ENCODE assay signal across 12 cellular contexts in the genomic region with DNA sequence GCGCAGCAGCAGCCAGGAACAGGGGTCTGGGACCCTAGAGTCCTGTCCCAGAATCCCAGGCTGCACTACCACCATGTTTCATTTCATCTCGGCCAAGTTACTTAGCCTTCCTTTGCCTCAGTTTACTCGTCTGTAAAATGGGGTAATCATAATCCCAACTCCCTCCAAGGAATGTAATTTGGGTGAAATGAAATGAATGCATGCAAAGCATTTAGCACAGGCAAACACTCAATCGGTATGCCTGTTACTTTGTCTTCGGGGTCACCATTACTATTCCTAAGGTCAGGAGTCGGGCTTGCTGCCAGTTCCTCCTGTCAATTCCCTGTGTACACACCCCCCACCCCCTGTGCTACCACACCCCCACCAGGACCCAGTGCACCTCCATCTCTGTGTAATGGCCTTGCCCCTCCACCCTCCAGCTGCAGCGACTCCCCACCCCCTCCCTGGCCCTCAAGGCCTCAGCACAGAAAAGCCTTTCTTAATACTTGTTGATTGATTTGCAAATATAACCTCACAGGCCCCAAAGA. TPM values are rescaled to one million over a fixed set of nuclear protein-coding genes. Genes with fewer than 3 reads are reported as not detected.
DNase-seq lines count a peak whose midpoint lies in the region; ATAC-seq and TF ChIP-seq lines count a peak whose summit lies in the region.
"Had no signal": no experiment of that assay in that cellular context is flagged by ENCODE, and none has a peak within 500 bp of the region (broad histone marks: within the 10 kb centered on the region; RNA-seq: fewer than 3 reads in every experiment).

No MANE protein-coding gene starts in this region.

- H3K27ac ChIP-seq in OCI-LY3 (ENCODE audit: low read length) (no peak overlapping the region), osteoblast (ENCODE audit: low read depth, low read length) (peak overlapping the region; percentile 87), neuronal stem cell (replicated peaks; ENCODE audit: low read length) (no peak overlapping the region)
- H3K27ac ChIP-seq: cardiac muscle cell had no signal

- H3K4me1 ChIP-seq in OCI-LY3 (ENCODE audit: low read length) (peaks cover 28% of the 10 kb centered on the region), osteoblast (ENCODE audit: insufficient read depth, low read length) (peaks cover 59% of the 10 kb centered on the region), neuronal stem cell (ENCODE audit: control insufficient read depth in 2 of 2, insufficient read depth in 1 of 2, low read depth in 1 of 2, low read length in 2 of 2) (peaks cover 7 to 14% of the 10 kb centered on the region in 2 donors)

- H4K8ac ChIP-seq in neuronal stem cell (ENCODE audit: low read depth, low read length): no peak overlapping the region

- H3K4me2 ChIP-seq in OCI-LY3 (ENCODE audit: low read length) (peak overlapping the region; percentile 96), osteoblast (ENCODE audit: insufficient read depth, low read length) (peak overlapping the region; percentile 87), neuronal stem cell (ENCODE audit: insufficient read depth, low read length, poor library complexity, severe bottlenecking) (no peak overlapping the region)

- H3K9me3 ChIP-seq in OCI-LY3 (ENCODE audit: insufficient read depth, low read length) (peaks cover under 1% of the 10 kb centered on the region; the same call in 1 of the 2 replicates), osteoblast (ENCODE audit: low read depth, low read length) (no peaks in the 10 kb centered on the region), neuronal stem cell (replicated peaks in 1 of 2; ENCODE audit: control insufficient read depth in 2 of 2, insufficient read depth in 1 of 2, low read depth in 1 of 2, low read length in 2 of 2) (no peaks in the 10 kb centered on the region)

- H2BK12ac ChIP-seq in neuronal stem cell (ENCODE audit: low read length): no peak overlapping the region

- H2BK5ac ChIP-seq in neuronal stem cell (ENCODE audit: low read length): no peak overlapping the region

- no peak overlapping the region for H3K4ac ChIP-seq in neuronal stem cell (ENCODE audit: low read length)

- H3K14ac ChIP-seq in neuronal stem cell (ENCODE audit: low read length): no peak overlapping the region

- H3K23ac ChIP-seq in neuronal stem cell (ENCODE audit: low read depth, low read length, poor library complexity): no peak overlapping the region

- H2BK15ac ChIP-seq in neuronal stem cell (ENCODE audit: low read length): no peak overlapping the region

- ATAC-seq in HG02970 (IDR thresholded peaks at IDR 0.05; ENCODE audit: low FRiP score, unreplicated experiment): no peak
- no peak for ATAC-seq in HG02884 (IDR thresholded peaks at IDR 0.05; ENCODE audit: unreplicated experiment)
- ATAC-seq: naive thymus-derived CD4-positive, alpha-beta T cell had no signal

- H3K79me2 ChIP-seq in OCI-LY3 (ENCODE audit: low read length) (no peaks in the 10 kb centered on the region), osteoblast (ENCODE audit: insufficient read depth, low read length) (peaks cover 52% of the 10 kb centered on the region)

- H4K20me1 ChIP-seq in OCI-LY3 (ENCODE audit: insufficient read depth, low read length) (no peaks in the 10 kb centered on the region), osteoblast (ENCODE audit: insufficient read depth, low read length) (no peaks in the 10 kb centered on the region)

- H3K79me1 ChIP-seq in neuronal stem cell (ENCODE audit: low read depth, low read length): no peaks in the 10 kb centered on the region

- TF ChIP-seq CTCF in OCI-LY3 (IDR thresholded peaks at IDR 0.05; ENCODE audit: low read depth, low read length) (no peak), epithelial cell of proximal tubule (conservative IDR thresholded peaks at IDR 0.05; ENCODE audit: low read depth, low read length) (no peak), osteoblast (IDR thresholded peaks at IDR 0.05; ENCODE audit: extremely low read depth, low read depth, low read length) (no peak)

- H3K18ac ChIP-seq in neuronal stem cell (ENCODE audit: low read length): no peak overlapping the region

- no peak overlapping the region for H2AK5ac ChIP-seq in neuronal stem cell (ENCODE audit: low read depth, low read length)

- H2AFZ ChIP-seq in OCI-LY3 (ENCODE audit: low read depth, low read length) (no peak overlapping the region), osteoblast (ENCODE audit: low read length) (no peak overlapping the region), neuronal stem cell (ENCODE audit: low read length) (no peak overlapping the region)

- H3K9ac ChIP-seq in OCI-LY3 (ENCODE audit: low read length): 0 out of 2 replicates have a peak overlapping the region, but pooled peaks have one; percentile 80
- no peak overlapping the region for H3K9ac ChIP-seq in neuronal stem cell (ENCODE audit: low read depth, low read length, poor library complexity)

- H4K91ac ChIP-seq in neuronal stem cell (ENCODE audit: low read depth, low read length, poor library complexity): no peak overlapping the region

- no CpG with 5 or more reads among the region's 7 CpGs for WGBS in neuronal stem cell (ENCODE audit: extremely low coverage in 2 of 2, insufficient read length in 2 of 2, insufficient replicate concordance in 1 of 2), 2 donors

- H3K36me3 ChIP-seq in OCI-LY3 (replicated peaks; ENCODE audit: low read depth, low read length): no peaks in the 10 kb centered on the region
- peaks cover 23% of the 10 kb centered on the region for H3K36me3 ChIP-seq in osteoblast (ENCODE audit: insufficient read depth, low read length)
- H3K36me3 ChIP-seq in neuronal stem cell (replicated peaks in 1 of 2; ENCODE audit: control insufficient read depth in 2 of 2, insufficient read depth in 2 of 2, low read length in 2 of 2): peaks cover 0 to 3% of the 10 kb centered on the region in 2 donors
- H3K36me3 ChIP-seq: cardiac muscle cell had no signal

- H2BK120ac ChIP-seq in neuronal stem cell (ENCODE audit: low read depth, low read length): no peak overlapping the region

- H3K4me3 ChIP-seq in OCI-LY3 (ENCODE audit: low read length) (peak overlapping the region; percentile 87), epithelial cell of proximal tubule (ENCODE audit: low read depth, low read length) (peak overlapping the region; percentile 91), osteoblast (ENCODE audit: insufficient read depth, low read length) (peak overlapping the region; percentile 81), neuronal stem cell (ENCODE audit: low read length in 2 of 2) (peak overlapping the region in 1 of 2 donors; percentile 61)

- peaks cover 13% of the 10 kb centered on the region for H3K27me3 ChIP-seq in OCI-LY3 (ENCODE audit: low read depth, low read length)
- H3K27me3 ChIP-seq in osteoblast (ENCODE audit: insufficient read depth, low read length): no peaks in the 10 kb centered on the region
- H3K27me3 ChIP-seq in neuronal stem cell (ENCODE audit: control insufficient read depth in 3 of 3, insufficient read depth in 3 of 3, low read depth in 1 of 3, low read length in 3 of 3): peaks cover 0 to 20% (median 4%) of the 10 kb centered on the region in 3 experiments

- DNase-seq in COLO668 (lab: John Stamatoyannopoulos, UW; ENCODE audit: unreplicated experiment) (peak; percentile 29), epithelial cell of proximal tubule (ENCODE audit: low read depth) (no peak), osteoblast (ENCODE audit: insufficient read length, low spot score, missing footprints) (no peak), neuronal stem cell (ENCODE audit: low spot score) (no peak), GOT3 (lab: John Stamatoyannopoulos, UW) (no peak)
- DNase-seq: GF-D8; Kasumi-1; naive thymus-derived CD4-positive, alpha-beta T cell had no signal

RNA-seq across cellular contexts. Expression of gene TNS3, which starts 1.7 kb away (rescaled TPM):
- total RNA-seq in epithelial cell of proximal tubule (36.9 and 40.8 TPM in 2 replicates), osteoblast (67.3 and 88.1 TPM in 2 replicates)
- 19.8 TPM for polyA plus RNA-seq in neuronal stem cell (2013, experiment 1 of 2)
- 19.8 TPM for polyA plus RNA-seq in neuronal stem cell (2013, experiment 2 of 2)
- polyA plus RNA-seq: naive thymus-derived CD4-positive, alpha-beta T cell had no signal
